Comparison of ENCODE assay signal across 28 cellular contexts in genomic region chr1:104621221-104621620, GRCh38.
"Had no signal": no experiment of that assay in that cellular context is flagged by ENCODE, and none has a peak within 500 bp of the region (broad histone marks: within the 10 kb centered on the region; RNA-seq: fewer than 3 reads in every experiment).

No MANE protein-coding gene starts in this region.

- H3K4me1 ChIP-seq: colonic mucosa, esophagus muscularis mucosa, esophagus squamous epithelium, foreskin keratinocyte, gastrocnemius medialis, gastroesophageal sphincter, heart left ventricle, heart right ventricle had no signal

- H3K4me3 ChIP-seq: colonic mucosa, coronary artery, dorsolateral prefrontal cortex, esophagus muscularis mucosa, esophagus squamous epithelium, gastrocnemius medialis, gastroesophageal sphincter, heart left ventricle, heart right ventricle had no signal

- H3K27ac ChIP-seq: colonic mucosa, coronary artery, dorsolateral prefrontal cortex, epithelial cell of prostate, esophagus muscularis mucosa, esophagus squamous epithelium, foreskin keratinocyte, gastrocnemius medialis, gastroesophageal sphincter, heart left ventricle, heart right ventricle had no signal

- H3K27me3 ChIP-seq: colonic mucosa, dorsolateral prefrontal cortex, esophagus muscularis mucosa, esophagus squamous epithelium, foreskin keratinocyte, gastrocnemius medialis, gastroesophageal sphincter, heart left ventricle, heart right ventricle had no signal

- FAIRE-seq: colon, endometrium, endothelial cell of umbilical vein, frontal cortex had no signal

- H3K27ac Mint-ChIP-seq: dendritic cell treated with granulocyte-macrophage colony-stimulating factor and Interleukin-4, amounts not matched to agents 40 ng/mL and 50 ng/mL, for 4 days; effector memory CD8-positive, alpha-beta T cell had no signal

- H3K36me3 ChIP-seq: colonic mucosa, esophagus muscularis mucosa, esophagus squamous epithelium, gastrocnemius medialis, gastroesophageal sphincter, heart left ventricle, heart right ventricle had no signal

- H3K9me3 ChIP-seq: colonic mucosa, gastrocnemius medialis had no signal

- H3K27me3 Mint-ChIP-seq: dendritic cell treated with granulocyte-macrophage colony-stimulating factor and Interleukin-4, amounts not matched to agents 40 ng/mL and 50 ng/mL, for 4 days; effector memory CD8-positive, alpha-beta T cell had no signal

- ATAC-seq: effector memory CD8-positive, alpha-beta T cell; esophagus mucosa; foreskin keratinocyte; gastrocnemius medialis; gastroesophageal sphincter; heart left ventricle; heart right ventricle had no signal

- H3K4me3 Mint-ChIP-seq: dendritic cell treated with granulocyte-macrophage colony-stimulating factor and Interleukin-4, amounts not matched to agents 40 ng/mL and 50 ng/mL, for 4 days; effector memory CD8-positive, alpha-beta T cell had no signal

- DNase-seq: colonic mucosa; cortex of kidney; dermis blood vessel endothelial cell; dorsolateral prefrontal cortex; effector CD4-positive, alpha-beta T cell; effector CD8-positive, alpha-beta T cell; effector memory CD4-positive, alpha-beta T cell; effector memory CD8-positive, alpha-beta T cell; erythroblast; esophagus squamous epithelium; foreskin fibroblast; foreskin keratinocyte; foreskin melanocyte; gastrocnemius medialis; glutamatergic neuron; head of caudate nucleus; heart left ventricle; heart right ventricle had no signal
